In the genomic region with DNA sequence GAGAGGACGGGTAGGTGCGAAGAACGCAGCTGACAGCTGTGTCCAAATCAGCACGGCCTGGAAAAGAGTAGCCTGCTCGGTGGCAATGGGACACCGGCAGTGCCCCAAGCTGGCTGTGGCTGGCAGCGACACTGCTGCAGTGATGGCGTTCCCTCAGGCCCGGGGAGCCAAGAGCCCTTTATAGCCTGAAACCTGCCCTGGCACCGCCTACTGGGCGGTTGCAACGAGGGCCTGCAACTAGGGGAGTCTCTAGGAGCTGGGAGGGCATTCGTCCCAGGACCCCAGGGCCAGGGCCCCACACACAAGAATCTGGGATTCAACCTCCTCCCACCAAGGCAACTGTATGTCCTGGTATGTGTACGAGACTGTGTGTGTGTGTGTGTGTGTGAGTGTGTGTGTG, we compare ENCODE assay signal across 13 cellular contexts. TPM values are rescaled to one million over a fixed set of nuclear protein-coding genes. Genes with fewer than 3 reads are reported as not detected.
DNase-seq lines count a peak whose midpoint lies in the region; ATAC-seq and TF ChIP-seq lines count a peak whose summit lies in the region.
"Had no signal": no experiment of that assay in that cellular context is flagged by ENCODE, and none has a peak within 500 bp of the region (broad histone marks: within the 10 kb centered on the region; RNA-seq: fewer than 3 reads in every experiment).

No MANE protein-coding gene starts in this region.

- CTCF ChIA-PET in activated CD4-positive, alpha-beta memory T cell treated with anti-CD3 and anti-CD28 coated beads, Interleukin-2, amount 10 ng/mL, durations not matched to agents 7 days and 5 days (lab: Charles Lee), result no interaction called here
- CTCF ChIA-PET in activated CD4-positive, alpha-beta memory T cell treated with anti-CD3 and anti-CD28 coated beads for 36 hours (lab: Charles Lee), result interaction anchor here (1.3 kb wide), 1 partner anchor 608 kb away, joined by 3 read pairs; no protein-coding TSS in a partner anchor

- intact Hi-C loops in activated CD4-positive, alpha-beta memory T cell treated with anti-CD3 and anti-CD28 coated beads for 36 hours (cut with micrococcal nuclease), result no loop called here

- no peaks in the 10 kb centered on the region for H3K9me3 Mint-ChIP-seq in activated CD4-positive, alpha-beta memory T cell treated with anti-CD3 and anti-CD28 coated beads, Interleukin-2, amount 10 ng/mL, durations not matched to agents 7 days and 5 days
- no peaks in the 10 kb centered on the region for H3K9me3 Mint-ChIP-seq in activated CD4-positive, alpha-beta memory T cell treated with anti-CD3 and anti-CD28 coated beads for 36 hours
- H3K9me3 Mint-ChIP-seq in mesothelial cell of epicardium (no peaks in the 10 kb centered on the region), type B pancreatic cell (no peaks in the 10 kb centered on the region)

- no peak for ATAC-seq in GM18519 (IDR thresholded peaks at IDR 0.05; ENCODE audit: low FRiP score, unreplicated experiment)
- ATAC-seq: K562 had no signal

- peaks cover 10% of the 10 kb centered on the region for H3K4me1 Mint-ChIP-seq in activated CD4-positive, alpha-beta memory T cell treated with anti-CD3 and anti-CD28 coated beads, Interleukin-2, amount 10 ng/mL, durations not matched to agents 7 days and 5 days
- H3K4me1 Mint-ChIP-seq in activated CD4-positive, alpha-beta memory T cell treated with anti-CD3 and anti-CD28 coated beads for 36 hours (ENCODE audit: low read depth), result peaks cover 9% of the 10 kb centered on the region
- H3K4me1 Mint-ChIP-seq in mesothelial cell of epicardium, result peaks cover 78% of the 10 kb centered on the region
- peaks cover 9% of the 10 kb centered on the region for H3K4me1 Mint-ChIP-seq in type B pancreatic cell (ENCODE audit: unreplicated experiment)

- peak; percentile 11 for DNase-seq in activated CD4-positive, alpha-beta memory T cell treated with anti-CD3 and anti-CD28 coated beads, Interleukin-2, amount 10 ng/mL, durations not matched to agents 7 days and 5 days
- DNase-seq in activated CD4-positive, alpha-beta memory T cell treated with anti-CD3 and anti-CD28 coated beads for 36 hours, result no peak
- peak; percentile 18 for DNase-seq in activated CD8-positive, alpha-beta memory T cell treated with anti-CD3 and anti-CD28 coated beads, Interleukin-2, amount 50 U/mL, for 48 hours
- DNase-seq in mesothelial cell of epicardium (ENCODE audit: low spot score in 2 of 2, unreplicated experiment in 2 of 2) (no peak), type B pancreatic cell (ENCODE audit: extremely low spot score, unreplicated experiment) (peak; percentile 57), AG20443 (ENCODE audit: low spot score) (no peak), NCI-H69 (lab: John Stamatoyannopoulos, UW) (no peak)
- DNase-seq: C1 segment of cervical spinal cord, NCI-H1694, NCI-H446 treated with DMSO at 0.1 percent for 48 hours, NCI-H82 had no signal

- no peak overlapping the region for H3K27ac Mint-ChIP-seq in activated CD4-positive, alpha-beta memory T cell treated with anti-CD3 and anti-CD28 coated beads, Interleukin-2, amount 10 ng/mL, durations not matched to agents 7 days and 5 days
- no peak overlapping the region for H3K27ac Mint-ChIP-seq in activated CD4-positive, alpha-beta memory T cell treated with anti-CD3 and anti-CD28 coated beads for 36 hours
- H3K27ac Mint-ChIP-seq in mesothelial cell of epicardium (peak overlapping the region; percentile 94), type B pancreatic cell (no peak overlapping the region)

- POLR2A ChIA-PET in activated CD4-positive, alpha-beta memory T cell treated with anti-CD3 and anti-CD28 coated beads, Interleukin-2, amount 10 ng/mL, durations not matched to agents 7 days and 5 days (lab: Charles Lee), result no interaction called here
- POLR2A ChIA-PET in activated CD4-positive, alpha-beta memory T cell treated with anti-CD3 and anti-CD28 coated beads for 36 hours (lab: Charles Lee), result no interaction called here

- no peak overlapping the region for H3K4me3 Mint-ChIP-seq in activated CD4-positive, alpha-beta memory T cell treated with anti-CD3 and anti-CD28 coated beads, Interleukin-2, amount 10 ng/mL, durations not matched to agents 7 days and 5 days
- H3K4me3 Mint-ChIP-seq in activated CD4-positive, alpha-beta memory T cell treated with anti-CD3 and anti-CD28 coated beads for 36 hours, result no peak overlapping the region
- H3K4me3 Mint-ChIP-seq in mesothelial cell of epicardium (peak overlapping the region; percentile 72), type B pancreatic cell (no peak overlapping the region)

- H3K36me3 Mint-ChIP-seq in activated CD4-positive, alpha-beta memory T cell treated with anti-CD3 and anti-CD28 coated beads, Interleukin-2, amount 10 ng/mL, durations not matched to agents 7 days and 5 days (ENCODE audit: low read depth), result no peaks in the 10 kb centered on the region
- H3K36me3 Mint-ChIP-seq in activated CD4-positive, alpha-beta memory T cell treated with anti-CD3 and anti-CD28 coated beads for 36 hours, result no peaks in the 10 kb centered on the region
- H3K36me3 Mint-ChIP-seq in mesothelial cell of epicardium, result no peaks in the 10 kb centered on the region
- no peaks in the 10 kb centered on the region for H3K36me3 Mint-ChIP-seq in type B pancreatic cell

- peaks cover 31% of the 10 kb centered on the region for H3K27me3 Mint-ChIP-seq in activated CD4-positive, alpha-beta memory T cell treated with anti-CD3 and anti-CD28 coated beads, Interleukin-2, amount 10 ng/mL, durations not matched to agents 7 days and 5 days
- peaks cover 48% of the 10 kb centered on the region for H3K27me3 Mint-ChIP-seq in activated CD4-positive, alpha-beta memory T cell treated with anti-CD3 and anti-CD28 coated beads for 36 hours
- H3K27me3 Mint-ChIP-seq in mesothelial cell of epicardium (ENCODE audit: low read depth), result no peaks in the 10 kb centered on the region
- peaks cover 44% of the 10 kb centered on the region for H3K27me3 Mint-ChIP-seq in type B pancreatic cell

- no peak for TF ChIP-seq CTCF in mesothelial cell of epicardium (IDR thresholded peaks at IDR 0.05; ENCODE audit: unreplicated experiment)
- no peak for TF ChIP-seq CTCF in type B pancreatic cell (conservative IDR thresholded peaks at IDR 0.05)

RNA-seq across cellular contexts. Expression of a gene that starts 6.7 kb away (rescaled TPM):
- not detected for total RNA-seq in activated CD4-positive, alpha-beta memory T cell treated with anti-CD3 and anti-CD28 coated beads, Interleukin-2, amount 10 ng/mL, durations not matched to agents 7 days and 5 days
- not detected for total RNA-seq in activated CD4-positive, alpha-beta memory T cell treated with anti-CD3 and anti-CD28 coated beads for 36 hours
- total RNA-seq in mesothelial cell of epicardium (1,290 to 1,322 TPM (median 1,292 TPM) in 3 replicates), type B pancreatic cell (ENCODE audit: low replicate concordance) (5.4 and 23.6 TPM in 2 replicates)

Comparison
In these comparisons a context has a peak if more than half of its experiments do, and no peak if none do; other contexts are left out.
1. DNase-seq: peak in activated CD4-positive, alpha-beta memory T cell treated with anti-CD3 and anti-CD28 coated beads, Interleukin-2, amount 10 ng/mL, durations not matched to agents 7 days and 5 days (single experiment), activated CD8-positive, alpha-beta memory T cell treated with anti-CD3 and anti-CD28 coated beads, Interleukin-2, amount 50 U/mL, for 48 hours (single experiment) and type B pancreatic cell (single experiment); none in activated CD4-positive, alpha-beta memory T cell treated with anti-CD3 and anti-CD28 coated beads for 36 hours (single experiment), mesothelial cell of epicardium (0 of 2), AG20443 (single experiment) and NCI-H69 (single experiment).
2. RNA of a gene that starts 6.7 kb away (total RNA-seq): 1,290 to 1,322 TPM in mesothelial cell of epicardium; 5.4 to 23.6 TPM in type B pancreatic cell, not detected in activated CD4-positive, alpha-beta memory T cell treated with anti-CD3 and anti-CD28 coated beads, Interleukin-2, amount 10 ng/mL, durations not matched to agents 7 days and 5 days and not detected in activated CD4-positive, alpha-beta memory T cell treated with anti-CD3 and anti-CD28 coated beads for 36 hours; every median in the first group is over 10 times any median in the second.